8 cellular contexts compared by ENCODE assay signal in genomic region chr12:49232940-49233841, GRCh38. TPM values are rescaled to one million over a fixed set of nuclear protein-coding genes. Genes with fewer than 3 reads are reported as not detected.
DNase-seq lines count a peak whose midpoint lies in the region; ATAC-seq, FAIRE-seq and TF ChIP-seq lines count a peak whose summit lies in the region.

No MANE protein-coding gene starts in this region.

- peak overlapping the region; percentile 84 for H3K27ac ChIP-seq in astrocyte (ENCODE audit: low read depth, low read length)
- H3K27ac ChIP-seq in skin epidermis, result peak overlapping the region in 20 of 21 experiments; percentile 9 to 97 (median 84)

- peak overlapping the region; percentile 82 for H3K9ac ChIP-seq in astrocyte (ENCODE audit: low read length)

- peaks cover 3% of the 10 kb centered on the region for H3K79me2 ChIP-seq in astrocyte (ENCODE audit: insufficient read depth, low read length)

- peak overlapping the region; percentile 92 for H2AFZ ChIP-seq in astrocyte (ENCODE audit: low read depth, low read length)

- H3K4me3 Mint-ChIP-seq in astrocyte (ENCODE audit: unreplicated experiment) (peak overlapping the region; percentile 20), Calu3 (ENCODE audit: low read depth, unreplicated experiment) (no peak overlapping the region)

- peak overlapping the region; percentile 55 for H3K4me3 ChIP-seq in GM12865 (ENCODE audit: low read depth, low read length)
- peak overlapping the region; percentile 41 for H3K4me3 ChIP-seq in astrocyte (ENCODE audit: insufficient read depth, low read depth, low read length)
- H3K4me3 ChIP-seq in skin epidermis, result peak overlapping the region in 1 of 7 experiments; percentile 5

- H3K4me1 ChIP-seq in astrocyte (ENCODE audit: insufficient read depth, low read length), result peaks cover 31% of the 10 kb centered on the region

- H3K36me3 Mint-ChIP-seq in astrocyte (ENCODE audit: low read depth, unreplicated experiment) (no peaks in the 10 kb centered on the region), Calu3 (ENCODE audit: insufficient read depth, unreplicated experiment) (peaks cover 11% of the 10 kb centered on the region)

- H3K36me3 ChIP-seq in astrocyte (ENCODE audit: insufficient read depth, low read length), result no peaks in the 10 kb centered on the region

- H3K9me3 ChIP-seq in astrocyte (ENCODE audit: insufficient read depth, low read depth, low read length), result no peaks in the 10 kb centered on the region

- no TSS peak for BruUV-seq in Calu3 (replicated peaks; lab: Mats Ljungman, UMichigan)

- H4K20me1 ChIP-seq in astrocyte (ENCODE audit: insufficient read depth, low read length), result no peaks in the 10 kb centered on the region

- H3K27me3 ChIP-seq in astrocyte (ENCODE audit: insufficient read depth, low read length), result no peaks in the 10 kb centered on the region

- CTCF ChIA-PET in Calu3 (lab: Charles Lee), result no interaction called here

- peak overlapping the region; percentile 91 for H3K4me2 ChIP-seq in astrocyte (ENCODE audit: low read length)

- H3K27me3 Mint-ChIP-seq in astrocyte (ENCODE audit: low read depth, unreplicated experiment) (no peaks in the 10 kb centered on the region), Calu3 (ENCODE audit: unreplicated experiment) (no peaks in the 10 kb centered on the region)

- TF ChIP-seq POLR2A in GM18505 (IDR thresholded peaks at IDR 0.05; ENCODE audit: borderline replicate concordance, extremely low read depth, insufficient read depth, insufficient read length), result no peak

- ATAC-seq in GM18505 (IDR thresholded peaks at IDR 0.05; ENCODE audit: unreplicated experiment), result no peak
- ATAC-seq in HG03342 (IDR thresholded peaks at IDR 0.05; ENCODE audit: unreplicated experiment), result no peak

- no peaks in the 10 kb centered on the region for H3K9me3 Mint-ChIP-seq in astrocyte (ENCODE audit: unreplicated experiment)
- H3K9me3 Mint-ChIP-seq in Calu3 (ENCODE audit: low read depth, unreplicated experiment), result no peaks in the 10 kb centered on the region

- FAIRE-seq in astrocyte (lab: Jason Lieb, UNC), result no peak

- intact Hi-C loops in Calu3 (cut with micrococcal nuclease; ENCODE audit: unreplicated experiment), result no loop called here

- H3K4me1 Mint-ChIP-seq in astrocyte (ENCODE audit: low read depth, unreplicated experiment) (peaks cover 19% of the 10 kb centered on the region), Calu3 (ENCODE audit: low read depth, unreplicated experiment) (no peaks in the 10 kb centered on the region)

- TF ChIP-seq CTCF in GM12865 (IDR thresholded peaks at IDR 0.05; ENCODE audit: insufficient read depth, low read depth, low read length, missing control alignments) (no peak), astrocyte (IDR thresholded peaks at IDR 0.05; ENCODE audit: insufficient read depth, low read depth, low read length) (peak; percentile 32), Calu3 (IDR thresholded peaks at IDR 0.05; ENCODE audit: unreplicated experiment) (no peak)

- H3K27ac Mint-ChIP-seq in astrocyte (ENCODE audit: unreplicated experiment) (peak overlapping the region; percentile 81), Calu3 (ENCODE audit: unreplicated experiment) (no peak overlapping the region)

- DNase-seq in GM12865 (ENCODE audit: low read depth) (no peak), NCI-H2196 treated with DMSO at 0.1 percent for 48 hours (lab: John Stamatoyannopoulos, UW; ENCODE audit: unreplicated experiment) (peak; percentile 54), astrocyte (ENCODE audit: low read depth) (peak; percentile 62), islet precursor cell (peak; percentile 91), Calu3 (no peak)

RNA-seq across cellular contexts. Expression of gene TUBA1C, which starts 31.7 kb away (rescaled TPM):
- 345 and 408 TPM in 2 replicates for total RNA-seq in astrocyte
- total RNA-seq in Calu3 (2022), result 469 and 472 TPM in 2 replicates

RNA-seq across cellular contexts. Expression of gene TUBA1A, which starts 44.3 kb away (rescaled TPM):
- total RNA-seq in astrocyte (772 and 932 TPM in 2 replicates), Calu3 (2022) (9.2 and 11.5 TPM in 2 replicates)

Comparison
In these comparisons a context has a peak if more than half of its experiments do, and no peak if none do; other contexts are left out.
1. DNase-seq: peak in NCI-H2196 treated with DMSO at 0.1 percent for 48 hours (single experiment), astrocyte (single experiment) and islet precursor cell (single experiment); none in GM12865 (single experiment) and Calu3 (single experiment).
2. RNA of gene TUBA1A, which starts 44.3 kb away (total RNA-seq): 772 to 932 TPM in astrocyte; 9.2 to 11.5 TPM in Calu3; every median in the first group is over 10 times any median in the second.